ENCODE assay signal across 20 cellular contexts in genomic region chr2:58794103-58794502, GRCh38.
DNase-seq lines count a peak whose midpoint lies in the region; ATAC-seq lines count a peak whose summit lies in the region.
"Had no signal": no experiment of that assay in that cellular context is flagged by ENCODE, and none has a peak within 500 bp of the region (broad histone marks: within the 10 kb centered on the region; RNA-seq: fewer than 3 reads in every experiment).

No MANE protein-coding gene starts in this region.

- no peak for DNase-seq in COLO668 (lab: John Stamatoyannopoulos, UW; ENCODE audit: unreplicated experiment)
- no peak for DNase-seq in activated naive CD8-positive, alpha-beta T cell treated with anti-CD3 and anti-CD28 coated beads, Interleukin-2, amount 50 U/mL, for 24 hours
- DNase-seq: CD4-positive, CD25-positive, alpha-beta regulatory T cell; COR-L47; DMS79; H7; NCI-H1092 treated with DMSO at 0.1 percent for 48 hours; NCI-H1436 treated with DMSO at 0.1 percent for 48 hours; NCI-H1930; NCI-H226; NCI-H510A treated with DMSO at 0.1 percent for 48 hours; NCI-H774; Peyer's patch; T-cell had no signal

- H3K4me1 Mint-ChIP-seq in activated naive CD8-positive, alpha-beta T cell treated with anti-CD3 and anti-CD28 coated beads, Interleukin-2, amount 50 U/mL, for 24 hours: no peaks in the 10 kb centered on the region
- H3K4me1 Mint-ChIP-seq: CD4-positive, CD25-positive, alpha-beta regulatory T cell; T-cell had no signal

- peaks cover 2% of the 10 kb centered on the region for H3K9me3 Mint-ChIP-seq in activated naive CD8-positive, alpha-beta T cell treated with anti-CD3 and anti-CD28 coated beads, Interleukin-2, amount 50 U/mL, for 24 hours
- H3K9me3 Mint-ChIP-seq: T-helper 2 cell treated with Interferon-gamma antibody and Interleukin-4, amounts not matched to agents 5 μg/mL and 100 μg/mL, for 36 hours had no signal

- H3K4me3 Mint-ChIP-seq in activated naive CD8-positive, alpha-beta T cell treated with anti-CD3 and anti-CD28 coated beads, Interleukin-2, amount 50 U/mL, for 24 hours: no peak overlapping the region
- H3K4me3 Mint-ChIP-seq: CD4-positive, CD25-positive, alpha-beta regulatory T cell; T-cell; T-helper 2 cell treated with Interferon-gamma antibody and Interleukin-4, amounts not matched to agents 5 μg/mL and 100 μg/mL, for 36 hours had no signal

- peak; percentile 86 for ATAC-seq in GM18868 (IDR thresholded peaks at IDR 0.05; ENCODE audit: unreplicated experiment)
- ATAC-seq in GM21529 (IDR thresholded peaks at IDR 0.05; ENCODE audit: unreplicated experiment): peak; percentile 75
- peak; percentile 59 for ATAC-seq in HG03354 (IDR thresholded peaks at IDR 0.05; ENCODE audit: poor library complexity, severe bottlenecking, unreplicated experiment)
- no peak for ATAC-seq in HG02678 (IDR thresholded peaks at IDR 0.05; ENCODE audit: unreplicated experiment)
- no peak for ATAC-seq in GM21825 (IDR thresholded peaks at IDR 0.05; ENCODE audit: unreplicated experiment)
- no peak for ATAC-seq in activated naive CD8-positive, alpha-beta T cell treated with anti-CD3 and anti-CD28 coated beads, Interleukin-2, amount 50 U/mL, for 24 hours
- ATAC-seq: T-cell had no signal

- peaks cover 3% of the 10 kb centered on the region for H3K27me3 Mint-ChIP-seq in activated naive CD8-positive, alpha-beta T cell treated with anti-CD3 and anti-CD28 coated beads, Interleukin-2, amount 50 U/mL, for 24 hours
- H3K27me3 Mint-ChIP-seq: CD4-positive, CD25-positive, alpha-beta regulatory T cell had no signal

- H3K27ac Mint-ChIP-seq in activated naive CD8-positive, alpha-beta T cell treated with anti-CD3 and anti-CD28 coated beads, Interleukin-2, amount 50 U/mL, for 24 hours: no peak overlapping the region
- H3K27ac Mint-ChIP-seq: T-cell; T-helper 2 cell treated with Interferon-gamma antibody and Interleukin-4, amounts not matched to agents 5 μg/mL and 100 μg/mL, for 36 hours had no signal

- H3K36me3 Mint-ChIP-seq in activated naive CD8-positive, alpha-beta T cell treated with anti-CD3 and anti-CD28 coated beads, Interleukin-2, amount 50 U/mL, for 24 hours (ENCODE audit: low read depth): no peaks in the 10 kb centered on the region
- H3K36me3 Mint-ChIP-seq: CD4-positive, CD25-positive, alpha-beta regulatory T cell; T-cell had no signal

Comparison
In these comparisons a context has a peak if more than half of its experiments do, and no peak if none do; other contexts are left out.
1. ATAC-seq: peak in GM18868 (single experiment), GM21529 (single experiment) and HG03354 (single experiment); none in HG02678 (single experiment), GM21825 (single experiment) and activated naive CD8-positive, alpha-beta T cell treated with anti-CD3 and anti-CD28 coated beads, Interleukin-2, amount 50 U/mL, for 24 hours (single experiment).